8 cellular contexts compared by ENCODE assay signal in genomic region chr17:46020023-46020735, GRCh38. TPM values are rescaled to one million over a fixed set of nuclear protein-coding genes. Genes with fewer than 3 reads are reported as not detected.
DNase-seq lines count a peak whose midpoint lies in the region; ATAC-seq and FAIRE-seq lines count a peak whose summit lies in the region.

No MANE protein-coding gene starts in this region.

- CTCF ChIA-PET in activated CD4-positive, alpha-beta T cell treated with anti-CD3 and anti-CD28 coated beads, Interleukin-2, amount 10 ng/mL, durations not matched to agents 7 days and 5 days (lab: Charles Lee), result interaction anchor here (0.7 to 2.1 kb wide), 4 partner anchors 13 to 255 kb away, joined by 3 to 8 read pairs (median 4); no protein-coding TSS in a partner anchor

- no peak for FAIRE-seq in frontal cortex (lab: Jason Lieb, UNC)

- H3K4me3 Mint-ChIP-seq in activated CD4-positive, alpha-beta T cell treated with anti-CD3 and anti-CD28 coated beads, Interleukin-2, amount 10 ng/mL, durations not matched to agents 7 days and 5 days, result no peak overlapping the region

- no peaks in the 10 kb centered on the region for H3K9me3 Mint-ChIP-seq in activated CD4-positive, alpha-beta T cell treated with anti-CD3 and anti-CD28 coated beads, Interleukin-2, amount 10 ng/mL, durations not matched to agents 7 days and 5 days

- no peaks in the 10 kb centered on the region for H3K27me3 Mint-ChIP-seq in activated CD4-positive, alpha-beta T cell treated with anti-CD3 and anti-CD28 coated beads, Interleukin-2, amount 10 ng/mL, durations not matched to agents 7 days and 5 days

- peaks cover 24% of the 10 kb centered on the region for H3K4me1 Mint-ChIP-seq in activated CD4-positive, alpha-beta T cell treated with anti-CD3 and anti-CD28 coated beads, Interleukin-2, amount 10 ng/mL, durations not matched to agents 7 days and 5 days

- ATAC-seq in GM19452 (IDR thresholded peaks at IDR 0.05; ENCODE audit: unreplicated experiment) (peak; percentile 75), GM21515 (IDR thresholded peaks at IDR 0.05; ENCODE audit: unreplicated experiment) (no peak), GM21367 (IDR thresholded peaks at IDR 0.05; ENCODE audit: unreplicated experiment) (no peak)

- H3K27ac Mint-ChIP-seq in activated CD4-positive, alpha-beta T cell treated with anti-CD3 and anti-CD28 coated beads, Interleukin-2, amount 10 ng/mL, durations not matched to agents 7 days and 5 days, result peak overlapping the region; percentile 86

- H3K36me3 Mint-ChIP-seq in activated CD4-positive, alpha-beta T cell treated with anti-CD3 and anti-CD28 coated beads, Interleukin-2, amount 10 ng/mL, durations not matched to agents 7 days and 5 days (ENCODE audit: low read depth), result peaks cover 10% of the 10 kb centered on the region

- peak; percentile 64 for DNase-seq in activated CD4-positive, alpha-beta T cell treated with anti-CD3 and anti-CD28 coated beads, Interleukin-2, amount 10 ng/mL, durations not matched to agents 7 days and 5 days
- DNase-seq in effector CD4-positive, alpha-beta T cell, result peak; percentile 26
- DNase-seq in stimulated activated CD8-positive, alpha-beta memory T cell treated with anti-CD3 and anti-CD28 coated beads, Interleukin-12 subunit alpha, Interleukin-12 subunit beta, amount 100 ng/mL, for 4 hours (ENCODE audit: low read depth), result peak; percentile 32
- no peak for DNase-seq in GM03348 (ENCODE audit: low spot score)
- DNase-seq in frontal cortex (ENCODE audit: low spot score in 2 of 2), result no peak

- POLR2A ChIA-PET in activated CD4-positive, alpha-beta T cell treated with anti-CD3 and anti-CD28 coated beads, Interleukin-2, amount 10 ng/mL, durations not matched to agents 7 days and 5 days (lab: Charles Lee), result interaction anchor here (0.7 kb wide), 1 partner anchor 16 kb away, joined by 5 read pairs; no protein-coding TSS in a partner anchor

RNA-seq across cellular contexts. Expression of gene STH, which starts 21.1 kb away (rescaled TPM):
- total RNA-seq in activated CD4-positive, alpha-beta T cell treated with anti-CD3 and anti-CD28 coated beads, Interleukin-2, amount 10 ng/mL, durations not matched to agents 7 days and 5 days, result not detected
- 2.0 TPM for total RNA-seq in frontal cortex

Comparison
In these comparisons a context has a peak if more than half of its experiments do, and no peak if none do; other contexts are left out.
1. DNase-seq: peak in activated CD4-positive, alpha-beta T cell treated with anti-CD3 and anti-CD28 coated beads, Interleukin-2, amount 10 ng/mL, durations not matched to agents 7 days and 5 days (single experiment), effector CD4-positive, alpha-beta T cell (single experiment) and stimulated activated CD8-positive, alpha-beta memory T cell treated with anti-CD3 and anti-CD28 coated beads, Interleukin-12 subunit alpha, Interleukin-12 subunit beta, amount 100 ng/mL, for 4 hours (single experiment); none in GM03348 (single experiment) and frontal cortex (0 of 2).